8 cellular contexts compared by ENCODE assay signal in genomic region chr9:73869261-73869660, GRCh38.
DNase-seq lines count a peak whose midpoint lies in the region; ATAC-seq lines count a peak whose summit lies in the region.

No MANE protein-coding gene starts in this region.

- ATAC-seq in GM18508 (IDR thresholded peaks at IDR 0.05; ENCODE audit: insufficient read depth, unreplicated experiment) (peak; percentile 100), left lobe of liver (no peak)

- DNase-seq in H4 (ENCODE audit: low spot score) (peak; percentile 80), LoVo (ENCODE audit: low spot score) (peak; percentile 64), SW480 (ENCODE audit: low spot score) (peak; percentile 89), fibroblast of the conjunctiva (ENCODE audit: low read depth) (peak; percentile 12), left lobe of liver (ENCODE audit: low spot score) (no peak)
- DNase-seq in effector CD8-positive, alpha-beta T cell (lab: John Stamatoyannopoulos, UW) = no peak
- DNase-seq in activated naive CD4-positive, alpha-beta T cell treated with Interleukin-2 at 50 U/mL for 16 hours = no peak

Comparison
In these comparisons a context has a peak if more than half of its experiments do, and no peak if none do; other contexts are left out.
1. DNase-seq: peak in H4 (single experiment), LoVo (single experiment), SW480 (single experiment) and fibroblast of the conjunctiva (single experiment); none in effector CD8-positive, alpha-beta T cell (single experiment), left lobe of liver (single experiment) and activated naive CD4-positive, alpha-beta T cell treated with Interleukin-2 at 50 U/mL for 16 hours (single experiment).